Comparison of ENCODE assay signal across 18 cellular contexts in genomic region chr11:16853266-16853665, GRCh38.
A peak's percentile ranks its signal among the peaks of the same experiment; 100 is the strongest.
DNase-seq lines count a peak whose midpoint lies in the region; ATAC-seq and TF ChIP-seq lines count a peak whose summit lies in the region.
"Had no signal": no experiment of that assay in that cellular context is flagged by ENCODE, and none has a peak within 500 bp of the region (broad histone marks: within the 10 kb centered on the region; RNA-seq: fewer than 3 reads in every experiment).

No MANE protein-coding gene starts in this region.

- no peaks in the 10 kb centered on the region for H3K27me3 ChIP-seq in cardiac muscle cell
- H3K27me3 ChIP-seq in right atrium auricular region, result no peaks in the 10 kb centered on the region

- TF ChIP-seq CTCF in cardiac muscle cell (IDR thresholded peaks at IDR 0.05; ENCODE audit: low read depth, low read length), result no peak
- no peak for TF ChIP-seq CTCF in right atrium auricular region (IDR thresholded peaks at IDR 0.05)

- H3K27ac ChIP-seq in cardiac muscle cell (peak overlapping the region; percentile 77), right atrium auricular region (no peak overlapping the region)
- H3K27ac ChIP-seq: PC-9 had no signal

- H3K36me3 ChIP-seq in cardiac muscle cell (peaks cover 20% of the 10 kb centered on the region), right atrium auricular region (peaks cover 3% of the 10 kb centered on the region)

- H3K9me3 ChIP-seq in cardiac muscle cell (ENCODE audit: low read depth), result no peaks in the 10 kb centered on the region
- no peaks in the 10 kb centered on the region for H3K9me3 ChIP-seq in right atrium auricular region
- H3K9me3 ChIP-seq: HAP-1 had no signal

- ATAC-seq in GM18502 (IDR thresholded peaks at IDR 0.05; ENCODE audit: poor library complexity, unreplicated experiment), result no peak
- ATAC-seq: GM23338 had no signal

- no peak overlapping the region for H3K4me3 ChIP-seq in cardiac muscle cell
- no peak overlapping the region for H3K4me3 ChIP-seq in right atrium auricular region
- H3K4me3 ChIP-seq: GM23338, HAP-1, PC-9 had no signal

- H3K4me1 ChIP-seq in cardiac muscle cell (ENCODE audit: low read depth) (peaks cover 57% of the 10 kb centered on the region), right atrium auricular region (peaks cover 0 to 41% of the 10 kb centered on the region in 2 donors)
- H3K4me1 ChIP-seq: HAP-1 had no signal

- no peak for DNase-seq in cardiac muscle cell (ENCODE audit: low read depth in 1 of 2, low spot score in 1 of 2)
- DNase-seq in right atrium auricular region (ENCODE audit: low spot score), result no peak
- DNase-seq in NCI-H2029 treated with DMSO at 0.1 percent for 48 hours (lab: John Stamatoyannopoulos, UW), result peak; percentile 59
- peak; percentile 7 for DNase-seq in glomerular endothelial cell (ENCODE audit: extremely low read depth, low read depth, low spot score)
- peak; percentile 11 for DNase-seq in pulmonary artery endothelial cell (ENCODE audit: low read depth, low spot score)
- DNase-seq in NCI-H2196 (lab: John Stamatoyannopoulos, UW; ENCODE audit: unreplicated experiment), result no peak
- DNase-seq: CD4-positive, CD25-positive, alpha-beta regulatory T cell; HFFc6; Karpas-422; NCI-H1105; NCI-H1436 treated with DMSO at 0.1 percent for 48 hours; NCI-H187 treated with DMSO at 0.1 percent for 48 hours; NCI-H526 treated with DMSO at 0.1 percent for 48 hours; PC-9; SHP77 had no signal

Comparison
In these comparisons a context has a peak if more than half of its experiments do, and no peak if none do; other contexts are left out.
1. DNase-seq: peak in NCI-H2029 treated with DMSO at 0.1 percent for 48 hours (single experiment), glomerular endothelial cell (single experiment) and pulmonary artery endothelial cell (single experiment); none in cardiac muscle cell (0 of 2), right atrium auricular region (single experiment) and NCI-H2196 (single experiment).